ENCODE assay signal across 7 cellular contexts in genomic region chr1:16236495-16237342, GRCh38. TPM values are rescaled to one million over a fixed set of nuclear protein-coding genes. Genes with fewer than 3 reads are reported as not detected.
DNase-seq lines count a peak whose midpoint lies in the region; ATAC-seq and TF ChIP-seq lines count a peak whose summit lies in the region.

A gene with protein sequence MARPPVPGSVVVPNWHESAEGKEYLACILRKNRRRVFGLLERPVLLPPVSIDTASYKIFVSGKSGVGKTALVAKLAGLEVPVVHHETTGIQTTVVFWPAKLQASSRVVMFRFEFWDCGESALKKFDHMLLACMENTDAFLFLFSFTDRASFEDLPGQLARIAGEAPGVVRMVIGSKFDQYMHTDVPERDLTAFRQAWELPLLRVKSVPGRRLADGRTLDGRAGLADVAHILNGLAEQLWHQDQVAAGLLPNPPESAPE (minus strand): TSS chr1:16237183. CDS start chr1:16236742, 441 bp downstream.

- H3K36me3 ChIP-seq in brain microvascular endothelial cell (replicated peaks): no peaks in the 10 kb centered on the region
- no peaks in the 10 kb centered on the region for H3K36me3 ChIP-seq in iPS-18a (ENCODE audit: control insufficient read depth, low read depth, low read length)
- H3K36me3 ChIP-seq in skeletal muscle satellite cell (ENCODE audit: insufficient read depth, low read length): no peaks in the 10 kb centered on the region

- peak; percentile 86 for DNase-seq in NCI-H2107 (lab: John Stamatoyannopoulos, UW)
- peak; percentile 93 for DNase-seq in UCSD-AML1 (lab: John Stamatoyannopoulos, UW; ENCODE audit: unreplicated experiment)
- peak; percentile 83 for DNase-seq in brain microvascular endothelial cell

- H3K9ac ChIP-seq in iPS-18a (ENCODE audit: low read length): peak within 1 kb of the TSS; percentile 61
- H3K9ac ChIP-seq in skeletal muscle satellite cell (ENCODE audit: low read depth, low read length): peak within 1 kb of the TSS; percentile 72

- peak within 1 kb of the TSS; percentile 84 for H3K4me2 ChIP-seq in skeletal muscle satellite cell (ENCODE audit: low read length)

- H3K27me3 ChIP-seq in brain microvascular endothelial cell (replicated peaks) (no peaks in the 10 kb centered on the region), iPS-18a (ENCODE audit: control insufficient read depth, insufficient read depth, low read length) (peaks cover 5% of the 10 kb centered on the region), skeletal muscle satellite cell (ENCODE audit: control insufficient read depth, insufficient read depth, low read length) (no peaks in the 10 kb centered on the region)

- ATAC-seq in GM18520 (IDR thresholded peaks at IDR 0.05; ENCODE audit: unreplicated experiment) (peak; percentile 76), HG03060 (IDR thresholded peaks at IDR 0.05; ENCODE audit: low read depth, unreplicated experiment) (peak; percentile 57)

- no peak for TF ChIP-seq CTCF in brain microvascular endothelial cell (IDR thresholded peaks at IDR 0.05; ENCODE audit: low read depth, low read length, missing control alignments)

- in situ Hi-C loops in brain microvascular endothelial cell (cut with HindIII; ENCODE audit: low pct_ligation_motif_present, low sequenced_read_pairs): no loop called here

- no peaks in the 10 kb centered on the region for H3K9me3 ChIP-seq in iPS-18a (ENCODE audit: control insufficient read depth, low read depth, low read length)
- no peaks in the 10 kb centered on the region for H3K9me3 ChIP-seq in skeletal muscle satellite cell (replicated peaks; ENCODE audit: low read length)

- peak within 1 kb of the TSS; percentile 42 for H3K27ac ChIP-seq in brain microvascular endothelial cell
- peak within 1 kb of the TSS; percentile 1 for H3K27ac ChIP-seq in iPS-18a (ENCODE audit: low read length)

- H3K4me1 ChIP-seq in iPS-18a (ENCODE audit: control insufficient read depth, low read depth, low read length) (peaks cover 5% of the 10 kb centered on the region), skeletal muscle satellite cell (ENCODE audit: control insufficient read depth, insufficient read depth, low read length) (peaks cover 21% of the 10 kb centered on the region)

- H3K4me3 ChIP-seq in brain microvascular endothelial cell (ENCODE audit: low read depth, low read length) (peak within 1 kb of the TSS; percentile 73), iPS-18a (ENCODE audit: low read length) (peak within 1 kb of the TSS; percentile 77), skeletal muscle satellite cell (ENCODE audit: low read length) (peak within 1 kb of the TSS; percentile 69)

RNA-seq across cellular contexts. Expression of the gene that starts here (rescaled TPM):
- 7.6 and 10.9 TPM in 2 replicates for total RNA-seq in skeletal muscle satellite cell (2012; rRNA removed)

Comparison
In these comparisons a context has a peak if more than half of its experiments do, and no peak if none do; other contexts are left out.
1. Peak in every context shown above with its lines: DNase-seq, ATAC-seq, H3K4me3 ChIP-seq and H3K27ac ChIP-seq.